1 cellular context compared by ENCODE assay signal in the genomic region with DNA sequence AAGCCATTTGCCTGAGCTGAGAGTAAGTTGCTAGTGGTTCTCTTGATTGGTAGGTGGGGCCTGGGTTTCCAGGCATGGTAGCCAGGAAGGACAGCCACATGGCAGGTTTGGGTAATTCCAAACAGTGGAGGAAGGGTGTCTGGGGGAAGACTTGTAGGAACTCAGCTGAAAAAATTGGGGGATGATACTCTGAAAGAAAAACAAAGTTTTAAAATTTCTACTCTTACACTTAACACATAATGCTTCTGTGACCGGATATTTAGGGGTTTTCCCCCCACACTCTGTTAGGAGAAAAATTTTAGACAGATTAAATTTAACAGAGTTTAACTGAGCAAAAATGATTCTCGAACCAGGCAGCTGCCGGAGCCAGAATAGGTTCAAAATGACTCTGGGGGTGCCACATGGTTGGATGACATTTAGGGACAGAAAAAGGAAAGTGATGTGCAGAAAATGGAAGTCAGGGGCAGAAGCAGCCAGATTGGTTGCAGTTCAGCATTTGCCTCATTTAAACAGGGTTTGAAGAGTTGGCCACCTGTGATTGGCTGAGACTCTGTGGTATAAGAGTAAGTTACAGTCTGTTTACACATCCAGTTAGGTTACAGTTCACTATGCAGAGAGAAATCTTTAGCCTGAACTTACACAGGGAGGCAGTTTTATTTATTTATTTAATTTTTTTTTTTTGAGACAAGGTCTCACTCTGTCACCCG.
TF ChIP-seq lines count a peak whose summit lies in the region.

No MANE protein-coding gene starts in this region.

TF ChIP-seq in K562, 482 proteins besides CTCF, POLR2A, EP300 and RAD21 (continues in another document):
- TF ChIP-seq KLF1 (tag; IDR thresholded peaks at IDR 0.05): no peak
- TF ChIP-seq POLR2AphosphoS5 (IDR thresholded peaks at IDR 0.05; ENCODE audit: control insufficient read depth, insufficient read depth, low read depth, low read length): peak; percentile 56; the same call in 1 of the 2 replicates
- TF ChIP-seq RBM25 (IDR thresholded peaks at IDR 0.05; ENCODE audit: low read depth, low read length, severe bottlenecking): no peak
- no peak for TF ChIP-seq FOXA1 (IDR thresholded peaks at IDR 0.05; ENCODE audit: borderline replicate concordance)
- TF ChIP-seq FOXM1 (IDR thresholded peaks at IDR 0.05; ENCODE audit: low read depth): peak; percentile 85
- TF ChIP-seq FOXM1 (CRISPR knock-in tag; IDR thresholded peaks at IDR 0.05; ENCODE audit: low read depth): no peak
- peak; percentile 44; the same call in 1 of the 2 replicates for TF ChIP-seq ZNF384 (IDR thresholded peaks at IDR 0.05; ENCODE audit: low read depth, low read length)
- TF ChIP-seq, protein P1, sequence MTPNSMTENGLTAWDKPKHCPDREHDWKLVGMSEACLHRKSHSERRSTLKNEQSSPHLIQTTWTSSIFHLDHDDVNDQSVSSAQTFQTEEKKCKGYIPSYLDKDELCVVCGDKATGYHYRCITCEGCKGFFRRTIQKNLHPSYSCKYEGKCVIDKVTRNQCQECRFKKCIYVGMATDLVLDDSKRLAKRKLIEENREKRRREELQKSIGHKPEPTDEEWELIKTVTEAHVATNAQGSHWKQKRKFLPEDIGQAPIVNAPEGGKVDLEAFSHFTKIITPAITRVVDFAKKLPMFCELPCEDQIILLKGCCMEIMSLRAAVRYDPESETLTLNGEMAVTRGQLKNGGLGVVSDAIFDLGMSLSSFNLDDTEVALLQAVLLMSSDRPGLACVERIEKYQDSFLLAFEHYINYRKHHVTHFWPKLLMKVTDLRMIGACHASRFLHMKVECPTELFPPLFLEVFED (CRISPR knock-in tag; conservative IDR thresholded peaks at IDR 0.05): peak; percentile 74; the same call in 1 of the 2 replicates
- no peak for TF ChIP-seq DMBX1 (CRISPR knock-in tag; IDR thresholded peaks at IDR 0.05; ENCODE audit: borderline replicate concordance)
- TF ChIP-seq SRSF7 (optimal IDR thresholded peaks at IDR 0.05; ENCODE audit: low read depth, low read length): no peak
- TF ChIP-seq, protein P2, sequence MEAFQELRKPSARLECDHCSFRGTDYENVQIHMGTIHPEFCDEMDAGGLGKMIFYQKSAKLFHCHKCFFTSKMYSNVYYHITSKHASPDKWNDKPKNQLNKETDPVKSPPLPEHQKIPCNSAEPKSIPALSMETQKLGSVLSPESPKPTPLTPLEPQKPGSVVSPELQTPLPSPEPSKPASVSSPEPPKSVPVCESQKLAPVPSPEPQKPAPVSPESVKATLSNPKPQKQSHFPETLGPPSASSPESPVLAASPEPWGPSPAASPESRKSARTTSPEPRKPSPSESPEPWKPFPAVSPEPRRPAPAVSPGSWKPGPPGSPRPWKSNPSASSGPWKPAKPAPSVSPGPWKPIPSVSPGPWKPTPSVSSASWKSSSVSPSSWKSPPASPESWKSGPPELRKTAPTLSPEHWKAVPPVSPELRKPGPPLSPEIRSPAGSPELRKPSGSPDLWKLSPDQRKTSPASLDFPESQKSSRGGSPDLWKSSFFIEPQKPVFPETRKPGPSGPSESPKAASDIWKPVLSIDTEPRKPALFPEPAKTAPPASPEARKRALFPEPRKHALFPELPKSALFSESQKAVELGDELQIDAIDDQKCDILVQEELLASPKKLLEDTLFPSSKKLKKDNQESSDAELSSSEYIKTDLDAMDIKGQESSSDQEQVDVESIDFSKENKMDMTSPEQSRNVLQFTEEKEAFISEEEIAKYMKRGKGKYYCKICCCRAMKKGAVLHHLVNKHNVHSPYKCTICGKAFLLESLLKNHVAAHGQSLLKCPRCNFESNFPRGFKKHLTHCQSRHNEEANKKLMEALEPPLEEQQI (IDR thresholded peaks at IDR 0.05): no peak
- TF ChIP-seq DPF2 (IDR thresholded peaks at IDR 0.05): no peak
- TF ChIP-seq BCOR (IDR thresholded peaks at IDR 0.05): no peak
- TF ChIP-seq SMAD3 (CRISPR knock-in tag; conservative IDR thresholded peaks at IDR 0.05): no peak
- TF ChIP-seq, protein P3, sequence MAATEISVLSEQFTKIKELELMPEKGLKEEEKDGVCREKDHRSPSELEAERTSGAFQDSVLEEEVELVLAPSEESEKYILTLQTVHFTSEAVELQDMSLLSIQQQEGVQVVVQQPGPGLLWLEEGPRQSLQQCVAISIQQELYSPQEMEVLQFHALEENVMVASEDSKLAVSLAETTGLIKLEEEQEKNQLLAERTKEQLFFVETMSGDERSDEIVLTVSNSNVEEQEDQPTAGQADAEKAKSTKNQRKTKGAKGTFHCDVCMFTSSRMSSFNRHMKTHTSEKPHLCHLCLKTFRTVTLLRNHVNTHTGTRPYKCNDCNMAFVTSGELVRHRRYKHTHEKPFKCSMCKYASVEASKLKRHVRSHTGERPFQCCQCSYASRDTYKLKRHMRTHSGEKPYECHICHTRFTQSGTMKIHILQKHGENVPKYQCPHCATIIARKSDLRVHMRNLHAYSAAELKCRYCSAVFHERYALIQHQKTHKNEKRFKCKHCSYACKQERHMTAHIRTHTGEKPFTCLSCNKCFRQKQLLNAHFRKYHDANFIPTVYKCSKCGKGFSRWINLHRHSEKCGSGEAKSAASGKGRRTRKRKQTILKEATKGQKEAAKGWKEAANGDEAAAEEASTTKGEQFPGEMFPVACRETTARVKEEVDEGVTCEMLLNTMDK (IDR thresholded peaks at IDR 0.05; ENCODE audit: borderline replicate concordance, insufficient read depth, low read depth, low read length, poor library complexity, severe bottlenecking): no peak
- TF ChIP-seq, protein P4, sequence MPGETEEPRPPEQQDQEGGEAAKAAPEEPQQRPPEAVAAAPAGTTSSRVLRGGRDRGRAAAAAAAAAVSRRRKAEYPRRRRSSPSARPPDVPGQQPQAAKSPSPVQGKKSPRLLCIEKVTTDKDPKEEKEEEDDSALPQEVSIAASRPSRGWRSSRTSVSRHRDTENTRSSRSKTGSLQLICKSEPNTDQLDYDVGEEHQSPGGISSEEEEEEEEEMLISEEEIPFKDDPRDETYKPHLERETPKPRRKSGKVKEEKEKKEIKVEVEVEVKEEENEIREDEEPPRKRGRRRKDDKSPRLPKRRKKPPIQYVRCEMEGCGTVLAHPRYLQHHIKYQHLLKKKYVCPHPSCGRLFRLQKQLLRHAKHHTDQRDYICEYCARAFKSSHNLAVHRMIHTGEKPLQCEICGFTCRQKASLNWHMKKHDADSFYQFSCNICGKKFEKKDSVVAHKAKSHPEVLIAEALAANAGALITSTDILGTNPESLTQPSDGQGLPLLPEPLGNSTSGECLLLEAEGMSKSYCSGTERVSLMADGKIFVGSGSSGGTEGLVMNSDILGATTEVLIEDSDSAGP (CRISPR knock-in tag; IDR thresholded peaks at IDR 0.05): no peak
- TF ChIP-seq, protein P5, sequence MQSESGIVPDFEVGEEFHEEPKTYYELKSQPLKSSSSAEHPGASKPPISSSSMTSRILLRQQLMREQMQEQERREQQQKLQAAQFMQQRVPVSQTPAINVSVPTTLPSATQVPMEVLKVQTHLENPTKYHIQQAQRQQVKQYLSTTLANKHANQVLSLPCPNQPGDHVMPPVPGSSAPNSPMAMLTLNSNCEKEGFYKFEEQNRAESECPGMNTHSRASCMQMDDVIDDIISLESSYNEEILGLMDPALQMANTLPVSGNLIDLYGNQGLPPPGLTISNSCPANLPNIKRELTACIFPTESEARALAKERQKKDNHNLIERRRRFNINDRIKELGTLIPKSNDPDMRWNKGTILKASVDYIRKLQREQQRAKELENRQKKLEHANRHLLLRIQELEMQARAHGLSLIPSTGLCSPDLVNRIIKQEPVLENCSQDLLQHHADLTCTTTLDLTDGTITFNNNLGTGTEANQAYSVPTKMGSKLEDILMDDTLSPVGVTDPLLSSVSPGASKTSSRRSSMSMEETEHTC (IDR thresholded peaks at IDR 0.05): no peak
- TF ChIP-seq PML (IDR thresholded peaks at IDR 0.05; ENCODE audit: low read length): peak; percentile 29; the same call in 1 of the 2 replicates
- TF ChIP-seq POLR2H (tag; IDR thresholded peaks at IDR 0.05; ENCODE audit: low read depth): no peak; the same call in 1 of the 2 replicates
- TF ChIP-seq CREB1 (IDR thresholded peaks at IDR 0.05): no peak
- no peak for TF ChIP-seq CREB1 (CRISPR knock-in tag; IDR thresholded peaks at IDR 0.05)
- TF ChIP-seq ZNF780A (CRISPR knock-in tag; IDR thresholded peaks at IDR 0.05): no peak
- no peak for TF ChIP-seq SLC30A9 (CRISPR knock-in tag; IDR thresholded peaks at IDR 0.05)
- TF ChIP-seq, protein P6, sequence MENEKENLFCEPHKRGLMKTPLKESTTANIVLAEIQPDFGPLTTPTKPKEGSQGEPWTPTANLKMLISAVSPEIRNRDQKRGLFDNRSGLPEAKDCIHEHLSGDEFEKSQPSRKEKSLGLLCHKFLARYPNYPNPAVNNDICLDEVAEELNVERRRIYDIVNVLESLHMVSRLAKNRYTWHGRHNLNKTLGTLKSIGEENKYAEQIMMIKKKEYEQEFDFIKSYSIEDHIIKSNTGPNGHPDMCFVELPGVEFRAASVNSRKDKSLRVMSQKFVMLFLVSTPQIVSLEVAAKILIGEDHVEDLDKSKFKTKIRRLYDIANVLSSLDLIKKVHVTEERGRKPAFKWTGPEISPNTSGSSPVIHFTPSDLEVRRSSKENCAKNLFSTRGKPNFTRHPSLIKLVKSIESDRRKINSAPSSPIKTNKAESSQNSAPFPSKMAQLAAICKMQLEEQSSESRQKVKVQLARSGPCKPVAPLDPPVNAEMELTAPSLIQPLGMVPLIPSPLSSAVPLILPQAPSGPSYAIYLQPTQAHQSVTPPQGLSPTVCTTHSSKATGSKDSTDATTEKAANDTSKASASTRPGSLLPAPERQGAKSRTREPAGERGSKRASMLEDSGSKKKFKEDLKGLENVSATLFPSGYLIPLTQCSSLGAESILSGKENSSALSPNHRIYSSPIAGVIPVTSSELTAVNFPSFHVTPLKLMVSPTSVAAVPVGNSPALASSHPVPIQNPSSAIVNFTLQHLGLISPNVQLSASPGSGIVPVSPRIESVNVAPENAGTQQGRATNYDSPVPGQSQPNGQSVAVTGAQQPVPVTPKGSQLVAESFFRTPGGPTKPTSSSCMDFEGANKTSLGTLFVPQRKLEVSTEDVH (IDR thresholded peaks at IDR 0.05; ENCODE audit: low read depth, partially characterized antibody): peak; percentile 46
- TF ChIP-seq ZC3H4 (CRISPR knock-in tag; IDR thresholded peaks at IDR 0.05; ENCODE audit: borderline replicate concordance): no peak
- no peak for TF ChIP-seq ETV6 (IDR thresholded peaks at IDR 0.05; ENCODE audit: borderline replicate concordance in 1 of 2, low read depth in 2 of 2, low read length in 1 of 2)
- TF ChIP-seq ETV6 (CRISPR knock-in tag; IDR thresholded peaks at IDR 0.05; ENCODE audit: borderline replicate concordance): no peak
- TF ChIP-seq, protein P7, sequence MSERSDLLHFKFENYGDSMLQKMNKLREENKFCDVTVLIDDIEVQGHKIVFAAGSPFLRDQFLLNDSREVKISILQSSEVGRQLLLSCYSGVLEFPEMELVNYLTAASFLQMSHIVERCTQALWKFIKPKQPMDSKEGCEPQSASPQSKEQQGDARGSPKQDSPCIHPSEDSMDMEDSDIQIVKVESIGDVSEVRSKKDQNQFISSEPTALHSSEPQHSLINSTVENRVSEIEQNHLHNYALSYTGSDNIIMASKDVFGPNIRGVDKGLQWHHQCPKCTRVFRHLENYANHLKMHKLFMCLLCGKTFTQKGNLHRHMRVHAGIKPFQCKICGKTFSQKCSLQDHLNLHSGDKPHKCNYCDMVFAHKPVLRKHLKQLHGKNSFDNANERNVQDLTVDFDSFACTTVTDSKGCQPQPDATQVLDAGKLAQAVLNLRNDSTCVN (CRISPR knock-in tag; IDR thresholded peaks at IDR 0.05): peak; percentile 21; the same call in 1 of the 2 replicates
- peak; percentile 57; the same call in 1 of the 2 replicates for TF ChIP-seq SUPT5H (IDR thresholded peaks at IDR 0.05)
- no peak for TF ChIP-seq FOXK2 (conservative IDR thresholded peaks at IDR 0.05 in 1 of 2, IDR thresholded peaks at IDR 0.05 in 1 of 2; ENCODE audit: low read depth in 2 of 2)
- TF ChIP-seq BDP1 (IDR thresholded peaks at IDR 0.05; ENCODE audit: insufficient read depth, insufficient read length): no peak
- TF ChIP-seq STAT5B (CRISPR knock-in tag; IDR thresholded peaks at IDR 0.05): no peak
- peak; percentile 50 for TF ChIP-seq POLR2B (IDR thresholded peaks at IDR 0.05; ENCODE audit: low read depth, partially characterized antibody)
- TF ChIP-seq MYC (IDR thresholded peaks at IDR 0.05; ENCODE audit: low read depth, low read length): peak; percentile 54; the same call in 1 of the 2 replicates
- no peak for TF ChIP-seq MYC (CRISPR knock-in tag; IDR thresholded peaks at IDR 0.05; ENCODE audit: borderline replicate concordance, low read depth)
- TF ChIP-seq KAT8 (IDR thresholded peaks at IDR 0.05; ENCODE audit: low read depth): no peak
- no peak for TF ChIP-seq DACH1 (IDR thresholded peaks at IDR 0.05; ENCODE audit: partially characterized antibody)
- TF ChIP-seq, protein P8, sequence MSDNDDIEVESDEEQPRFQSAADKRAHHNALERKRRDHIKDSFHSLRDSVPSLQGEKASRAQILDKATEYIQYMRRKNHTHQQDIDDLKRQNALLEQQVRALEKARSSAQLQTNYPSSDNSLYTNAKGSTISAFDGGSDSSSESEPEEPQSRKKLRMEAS (CRISPR knock-in tag; IDR thresholded peaks at IDR 0.05): no peak
- TF ChIP-seq KDM1A (IDR thresholded peaks at IDR 0.05): no peak
- no peak for TF ChIP-seq HNRNPK (IDR thresholded peaks at IDR 0.05; ENCODE audit: low read depth, low read length, poor library complexity, severe bottlenecking)
- no peak for TF ChIP-seq SOX6 (IDR thresholded peaks at IDR 0.05)
- peak; percentile 89 for TF ChIP-seq POLR2AphosphoS2 (IDR thresholded peaks at IDR 0.05; ENCODE audit: low read length)
- TF ChIP-seq, protein P9, sequence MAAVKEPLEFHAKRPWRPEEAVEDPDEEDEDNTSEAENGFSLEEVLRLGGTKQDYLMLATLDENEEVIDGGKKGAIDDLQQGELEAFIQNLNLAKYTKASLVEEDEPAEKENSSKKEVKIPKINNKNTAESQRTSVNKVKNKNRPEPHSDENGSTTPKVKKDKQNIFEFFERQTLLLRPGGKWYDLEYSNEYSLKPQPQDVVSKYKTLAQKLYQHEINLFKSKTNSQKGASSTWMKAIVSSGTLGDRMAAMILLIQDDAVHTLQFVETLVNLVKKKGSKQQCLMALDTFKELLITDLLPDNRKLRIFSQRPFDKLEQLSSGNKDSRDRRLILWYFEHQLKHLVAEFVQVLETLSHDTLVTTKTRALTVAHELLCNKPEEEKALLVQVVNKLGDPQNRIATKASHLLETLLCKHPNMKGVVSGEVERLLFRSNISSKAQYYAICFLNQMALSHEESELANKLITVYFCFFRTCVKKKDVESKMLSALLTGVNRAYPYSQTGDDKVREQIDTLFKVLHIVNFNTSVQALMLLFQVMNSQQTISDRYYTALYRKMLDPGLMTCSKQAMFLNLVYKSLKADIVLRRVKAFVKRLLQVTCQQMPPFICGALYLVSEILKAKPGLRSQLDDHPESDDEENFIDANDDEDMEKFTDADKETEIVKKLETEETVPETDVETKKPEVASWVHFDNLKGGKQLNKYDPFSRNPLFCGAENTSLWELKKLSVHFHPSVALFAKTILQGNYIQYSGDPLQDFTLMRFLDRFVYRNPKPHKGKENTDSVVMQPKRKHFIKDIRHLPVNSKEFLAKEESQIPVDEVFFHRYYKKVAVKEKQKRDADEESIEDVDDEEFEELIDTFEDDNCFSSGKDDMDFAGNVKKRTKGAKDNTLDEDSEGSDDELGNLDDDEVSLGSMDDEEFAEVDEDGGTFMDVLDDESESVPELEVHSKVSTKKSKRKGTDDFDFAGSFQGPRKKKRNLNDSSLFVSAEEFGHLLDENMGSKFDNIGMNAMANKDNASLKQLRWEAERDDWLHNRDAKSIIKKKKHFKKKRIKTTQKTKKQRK (IDR thresholded peaks at IDR 0.05; ENCODE audit: borderline replicate concordance, low read depth, low read length): no peak
- TF ChIP-seq KHSRP (IDR thresholded peaks at IDR 0.05): peak; percentile 40
- no peak for TF ChIP-seq PHF8 (IDR thresholded peaks at IDR 0.05; ENCODE audit: borderline replicate concordance, low read length)
- TF ChIP-seq, protein P10, sequence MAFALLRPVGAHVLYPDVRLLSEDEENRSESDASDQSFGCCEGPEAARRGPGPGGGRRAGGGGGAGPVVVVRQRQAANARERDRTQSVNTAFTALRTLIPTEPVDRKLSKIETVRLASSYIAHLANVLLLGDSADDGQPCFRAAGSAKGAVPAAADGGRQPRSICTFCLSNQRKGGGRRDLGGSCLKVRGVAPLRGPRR (CRISPR knock-in tag; IDR thresholded peaks at IDR 0.05): no peak
